Comparison of ENCODE assay signal across 12 cellular contexts in genomic region chr14:50094056-50094455, GRCh38. TPM values are rescaled to one million over a fixed set of nuclear protein-coding genes. Genes with fewer than 3 reads are reported as not detected.
DNase-seq lines count a peak whose midpoint lies in the region; ATAC-seq, FAIRE-seq and TF ChIP-seq lines count a peak whose summit lies in the region.
"Had no signal": no experiment of that assay in that cellular context is flagged by ENCODE, and none has a peak within 500 bp of the region (broad histone marks: within the 10 kb centered on the region; RNA-seq: fewer than 3 reads in every experiment).

No MANE protein-coding gene starts in this region.

- POLR2A ChIA-PET in activated B cell treated with CpG ODN at 0.5 μM for 24 hours (lab: Charles Lee): interaction anchor here (0.6 to 14.8 kb wide), 13 partner anchors 9 to 232 kb away, joined by 3 to 397 read pairs (median 5); partner anchors contain the start of gene ARF6

- CTCF ChIA-PET in activated naive CD4-positive, alpha-beta T cell treated with anti-CD3 and anti-CD28 coated beads, Interleukin-2, amount 10 ng/mL, durations not matched to agents 7 days and 5 days (lab: Charles Lee): interaction anchor here (0.9 to 1.3 kb wide), 2 partner anchors 10 to 32 kb away, joined by 3 to 6 read pairs; no protein-coding TSS in a partner anchor
- CTCF ChIA-PET in activated B cell treated with CpG ODN at 0.5 μM for 24 hours (lab: Charles Lee): interaction anchor here (0.8 to 1.8 kb wide), 3 partner anchors 9 to 232 kb away, joined by 3 to 5 read pairs (median 4); no protein-coding TSS in a partner anchor

- no peaks in the 10 kb centered on the region for H3K36me3 ChIP-seq in pancreas

- TF ChIP-seq POLR2A in H54 (IDR thresholded peaks at IDR 0.05; ENCODE audit: low read depth, low read length): no peak

- H3K36me3 Mint-ChIP-seq in activated naive CD4-positive, alpha-beta T cell treated with anti-CD3 and anti-CD28 coated beads, Interleukin-2, amount 10 ng/mL, durations not matched to agents 7 days and 5 days: peaks cover 26% of the 10 kb centered on the region
- H3K36me3 Mint-ChIP-seq in activated B cell treated with CpG ODN at 0.5 μM for 24 hours (ENCODE audit: low read depth) (peaks cover 21% of the 10 kb centered on the region), endothelial cell (ENCODE audit: low read depth, unreplicated experiment) (peaks cover 10% of the 10 kb centered on the region)

- 91 to 97% methylated on average over 5 of the region's 5 CpGs for WGBS in pancreas, 2 donors

- no peak overlapping the region for H3K4me3 ChIP-seq in pancreas
- H3K4me3 ChIP-seq: GM23338 had no signal

- no peaks in the 10 kb centered on the region for H3K27me3 Mint-ChIP-seq in activated naive CD4-positive, alpha-beta T cell treated with anti-CD3 and anti-CD28 coated beads, Interleukin-2, amount 10 ng/mL, durations not matched to agents 7 days and 5 days
- H3K27me3 Mint-ChIP-seq in activated B cell treated with CpG ODN at 0.5 μM for 24 hours (no peaks in the 10 kb centered on the region), endothelial cell (ENCODE audit: unreplicated experiment) (peaks cover 4% of the 10 kb centered on the region)

- no peaks in the 10 kb centered on the region for H3K9me3 Mint-ChIP-seq in activated naive CD4-positive, alpha-beta T cell treated with anti-CD3 and anti-CD28 coated beads, Interleukin-2, amount 10 ng/mL, durations not matched to agents 7 days and 5 days
- H3K9me3 Mint-ChIP-seq in activated B cell treated with CpG ODN at 0.5 μM for 24 hours: no peaks in the 10 kb centered on the region
- no peaks in the 10 kb centered on the region for H3K9me3 Mint-ChIP-seq in endothelial cell (ENCODE audit: unreplicated experiment)
- H3K9me3 Mint-ChIP-seq: GM23338, HFFc6 had no signal

- H3K4me1 ChIP-seq in pancreas: no peaks in the 10 kb centered on the region

- no peak overlapping the region for H3K27ac ChIP-seq in pancreas
- H3K27ac ChIP-seq: KMS-11 had no signal

- H3K4me3 Mint-ChIP-seq in activated naive CD4-positive, alpha-beta T cell treated with anti-CD3 and anti-CD28 coated beads, Interleukin-2, amount 10 ng/mL, durations not matched to agents 7 days and 5 days: no peak overlapping the region
- H3K4me3 Mint-ChIP-seq in activated B cell treated with CpG ODN at 0.5 μM for 24 hours: no peak overlapping the region
- peak overlapping the region; percentile 44 for H3K4me3 Mint-ChIP-seq in endothelial cell (ENCODE audit: unreplicated experiment)
- H3K4me3 Mint-ChIP-seq: GM23338, HFFc6 had no signal

- TF ChIP-seq CTCF in activated B cell treated with CpG ODN at 0.5 μM for 24 hours (IDR thresholded peaks at IDR 0.05) (no peak), endothelial cell (IDR thresholded peaks at IDR 0.05; ENCODE audit: unreplicated experiment) (no peak), pancreas (IDR thresholded peaks at IDR 0.05) (no peak)

- ATAC-seq in activated B cell treated with CpG ODN at 0.5 μM for 24 hours (ENCODE audit: low read depth) (no peak), pancreas (no peak), HG03354 (IDR thresholded peaks at IDR 0.05; ENCODE audit: poor library complexity, severe bottlenecking, unreplicated experiment) (no peak)
- ATAC-seq: GM23338 had no signal

- peaks cover 87% of the 10 kb centered on the region for H3K4me1 Mint-ChIP-seq in activated naive CD4-positive, alpha-beta T cell treated with anti-CD3 and anti-CD28 coated beads, Interleukin-2, amount 10 ng/mL, durations not matched to agents 7 days and 5 days
- peaks cover 79% of the 10 kb centered on the region for H3K4me1 Mint-ChIP-seq in activated B cell treated with CpG ODN at 0.5 μM for 24 hours
- peaks cover 4% of the 10 kb centered on the region for H3K4me1 Mint-ChIP-seq in endothelial cell (ENCODE audit: unreplicated experiment)

- no peak for DNase-seq in activated naive CD4-positive, alpha-beta T cell treated with anti-CD3 and anti-CD28 coated beads, Interleukin-2, amount 10 ng/mL, durations not matched to agents 7 days and 5 days
- DNase-seq in activated naive CD4-positive, alpha-beta T cell treated with Interleukin-2 at 50 U/mL for 16 hours: no peak
- no peak for DNase-seq in activated B cell treated with CpG ODN at 0.5 μM for 24 hours
- DNase-seq in endothelial cell (ENCODE audit: low spot score): no peak
- no peak for DNase-seq in H54 (ENCODE audit: insufficient read length, low spot score)
- DNase-seq in pancreas: no peak
- DNase-seq: GF-D8, HFFc6, NCI-H1092 had no signal

- H3K9me3 ChIP-seq in pancreas: no peaks in the 10 kb centered on the region

- intact Hi-C loops in activated B cell treated with CpG ODN at 0.5 μM for 24 hours (cut with micrococcal nuclease) (no loop called here), pancreas (cut with DNase I) (no loop called here)

- H3K27me3 ChIP-seq in pancreas: no peaks in the 10 kb centered on the region

- FAIRE-seq in H54 (lab: Jason Lieb, UNC) (no peak), pancreas (lab: Jason Lieb, UNC) (no peak)

- peak overlapping the region; percentile 33 for H3K27ac Mint-ChIP-seq in activated naive CD4-positive, alpha-beta T cell treated with anti-CD3 and anti-CD28 coated beads, Interleukin-2, amount 10 ng/mL, durations not matched to agents 7 days and 5 days
- H3K27ac Mint-ChIP-seq in activated B cell treated with CpG ODN at 0.5 μM for 24 hours (peak overlapping the region; percentile 78), endothelial cell (ENCODE audit: unreplicated experiment) (peak overlapping the region; percentile 45)
- H3K27ac Mint-ChIP-seq: GM23338, HFFc6 had no signal

RNA-seq across cellular contexts. Expression of gene VCPKMT, which starts 22.3 kb away (rescaled TPM):
- total RNA-seq in activated B cell treated with CpG ODN at 0.5 μM for 24 hours (19.9 and 20.8 TPM in 2 replicates), endothelial cell (ENCODE audit: unreplicated experiment) (8.1 TPM), pancreas (1 to 10 TPM; 2.8 to 4.8 (median 3.0) TPM)
- polyA plus RNA-seq in pancreas: 10 to 100 TPM; 12.2 to 13.3 TPM
